Comparison of ENCODE assay signal across 18 cellular contexts in the genomic region with DNA sequence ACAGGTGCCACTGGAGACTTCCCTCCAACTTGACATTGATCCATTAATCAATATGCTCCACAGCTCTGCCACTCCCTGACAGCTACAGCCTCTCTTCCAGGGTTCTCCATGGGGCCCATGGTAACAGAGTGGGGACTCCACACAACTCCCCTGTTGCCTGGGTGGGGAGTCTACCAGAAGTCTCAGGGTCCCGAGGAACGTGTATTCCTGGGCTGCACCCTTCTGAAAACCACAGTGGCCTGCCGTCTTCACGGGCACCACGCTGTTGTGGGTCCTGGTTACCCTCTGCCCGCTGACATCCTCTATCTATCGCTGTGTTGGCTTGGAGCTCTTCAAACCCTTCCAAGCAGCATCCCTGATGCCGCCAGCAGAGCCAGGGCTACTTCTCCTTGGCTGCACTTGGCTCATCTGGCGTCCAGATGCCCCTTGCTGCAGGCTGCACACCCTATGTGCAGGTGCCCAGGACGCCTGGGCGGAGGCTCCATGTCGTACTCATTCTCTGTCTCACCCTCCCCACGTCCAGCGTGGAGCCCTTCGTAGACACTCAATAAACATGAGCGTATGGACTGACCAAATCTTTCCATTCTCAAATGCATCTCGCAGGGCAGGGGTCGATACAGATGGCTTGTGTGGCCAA.
DNase-seq lines count a peak whose midpoint lies in the region; ATAC-seq and TF ChIP-seq lines count a peak whose summit lies in the region.
"Had no signal": no experiment of that assay in that cellular context is flagged by ENCODE, and none has a peak within 500 bp of the region (broad histone marks: within the 10 kb centered on the region; RNA-seq: fewer than 3 reads in every experiment).

No MANE protein-coding gene starts in this region.

- peak; percentile 34 for DNase-seq in right atrium auricular region (ENCODE audit: low spot score)
- no peak for DNase-seq in left ventricle myocardium superior
- no peak for DNase-seq in nephron progenitor cell
- DNase-seq in ascending aorta (ENCODE audit: low spot score in 2 of 2): no peak
- DNase-seq in CD4-positive, alpha-beta memory T cell: no peak
- DNase-seq: ACHN; CD8-positive, alpha-beta memory T cell; GOT3; KG1; NCI-H1092 treated with DMSO at 0.1 percent for 48 hours; NCI-H1694 treated with DMSO at 0.1 percent for 48 hours; NCI-H2171; NCI-H774; Peyer's patch; Right ventricle myocardium superior had no signal

- peaks cover 25% of the 10 kb centered on the region for H3K9me3 Mint-ChIP-seq in nephron progenitor cell
- peaks cover 0 to 10% (median 3%) of the 10 kb centered on the region in 8 donors for H3K9me3 Mint-ChIP-seq in CD4-positive, alpha-beta memory T cell

- H3K4me2 ChIP-seq in OCI-LY1 (ENCODE audit: low read length): peak overlapping the region; percentile 55

- intact Hi-C loops in left ventricle myocardium superior (cut with micrococcal nuclease): no loop called here
- intact Hi-C loops in ascending aorta (cut with DNase I): no loop called here
- intact Hi-C loops in CD4-positive, alpha-beta memory T cell (cut with micrococcal nuclease): no loop called here

- peak overlapping the region; percentile 64 for H3K9ac ChIP-seq in OCI-LY1 (ENCODE audit: low read length)

- H3K36me3 Mint-ChIP-seq in nephron progenitor cell (ENCODE audit: low read depth): no peaks in the 10 kb centered on the region
- H3K36me3 Mint-ChIP-seq in CD4-positive, alpha-beta memory T cell: no peaks in the 10 kb centered on the region

- H3K27me3 ChIP-seq in right atrium auricular region (no peaks in the 10 kb centered on the region), OCI-LY1 (ENCODE audit: insufficient read depth, low read length) (no peaks in the 10 kb centered on the region), ascending aorta (no peaks in the 10 kb centered on the region)
- H3K27me3 ChIP-seq in CD4-positive, alpha-beta memory T cell (ENCODE audit: insufficient read depth, low read length): no peaks in the 10 kb centered on the region
- H3K27me3 ChIP-seq: Peyer's patch had no signal

- peak overlapping the region; percentile 59 for H3K27ac Mint-ChIP-seq in nephron progenitor cell
- no peak overlapping the region for H3K27ac Mint-ChIP-seq in CD4-positive, alpha-beta memory T cell

- no peaks in the 10 kb centered on the region for H3F3A ChIP-seq in OCI-LY1 (ENCODE audit: insufficient read depth, low read length)

- CTCF ChIA-PET in CD4-positive, alpha-beta memory T cell (lab: Charles Lee; ENCODE audit: partially characterized antibody): no interaction called here

- H3K4me1 ChIP-seq in right atrium auricular region (no peaks in the 10 kb centered on the region), OCI-LY1 (ENCODE audit: insufficient read depth, low read length, severe bottlenecking) (peaks cover 66% of the 10 kb centered on the region), ascending aorta (no peaks in the 10 kb centered on the region)
- H3K4me1 ChIP-seq in CD4-positive, alpha-beta memory T cell (ENCODE audit: insufficient read depth, low read length): peaks cover 5% of the 10 kb centered on the region
- H3K4me1 ChIP-seq: Peyer's patch had no signal

- H3K9me3 ChIP-seq in right atrium auricular region (peaks cover 0 to 10% of the 10 kb centered on the region in 2 donors), OCI-LY1 (ENCODE audit: low read length) (peaks cover 9% of the 10 kb centered on the region; the same call in 1 of the 2 replicates), ascending aorta (peaks cover 0 to 4% of the 10 kb centered on the region in 2 donors)
- H3K9me3 ChIP-seq in CD4-positive, alpha-beta memory T cell (ENCODE audit: control insufficient read depth in 1 of 2, low read length in 2 of 2): no peaks in the 10 kb centered on the region
- H3K9me3 ChIP-seq: Peyer's patch had no signal

- H3K4me1 Mint-ChIP-seq in nephron progenitor cell: peaks cover 16% of the 10 kb centered on the region
- peaks cover 3 to 12% (median 6%) of the 10 kb centered on the region in 4 donors for H3K4me1 Mint-ChIP-seq in CD4-positive, alpha-beta memory T cell

- H4K20me1 ChIP-seq in OCI-LY1 (ENCODE audit: insufficient read depth, low read length): no peaks in the 10 kb centered on the region

- no peaks in the 10 kb centered on the region for H3K36me3 ChIP-seq in right atrium auricular region
- H3K36me3 ChIP-seq in OCI-LY1 (ENCODE audit: insufficient read depth, low read length): peaks cover 5% of the 10 kb centered on the region; the same call in 1 of the 2 replicates
- H3K36me3 ChIP-seq in ascending aorta: no peaks in the 10 kb centered on the region
- H3K36me3 ChIP-seq in CD4-positive, alpha-beta memory T cell (ENCODE audit: insufficient read depth, low read length): no peaks in the 10 kb centered on the region
- H3K36me3 ChIP-seq: Peyer's patch had no signal

- no peak overlapping the region for H3K4me3 Mint-ChIP-seq in nephron progenitor cell
- H3K4me3 Mint-ChIP-seq in CD4-positive, alpha-beta memory T cell: peak overlapping the region in 1 of 8 donors; percentile 7
- H3K4me3 Mint-ChIP-seq: CD8-positive, alpha-beta memory T cell had no signal

- H3K27ac ChIP-seq in right atrium auricular region: no peak overlapping the region
- H3K27ac ChIP-seq in OCI-LY1 (ENCODE audit: low read depth, low read length, poor library complexity, severe bottlenecking): peak overlapping the region; percentile 94
- no peak overlapping the region for H3K27ac ChIP-seq in ascending aorta
- H3K27ac ChIP-seq in CD4-positive, alpha-beta memory T cell (ENCODE audit: low read depth, low read length): no peak overlapping the region
- H3K27ac ChIP-seq: HL-60, Peyer's patch had no signal

- peaks cover 34% of the 10 kb centered on the region for H3K27me3 Mint-ChIP-seq in nephron progenitor cell (ENCODE audit: low read depth, poor library complexity)
- peaks cover 6 to 7% of the 10 kb centered on the region in 2 donors for H3K27me3 Mint-ChIP-seq in CD4-positive, alpha-beta memory T cell

- no peaks in the 10 kb centered on the region for H3K9me2 ChIP-seq in OCI-LY1 (ENCODE audit: low read depth, low read length)

- H3K79me2 ChIP-seq in OCI-LY1 (ENCODE audit: insufficient read depth, low read length): no peaks in the 10 kb centered on the region

- no peak for TF ChIP-seq CTCF in right atrium auricular region (IDR thresholded peaks at IDR 0.05)
- TF ChIP-seq CTCF in OCI-LY1 (IDR thresholded peaks at IDR 0.05; ENCODE audit: low read length): no peak
- no peak for TF ChIP-seq CTCF in nephron progenitor cell (IDR thresholded peaks at IDR 0.05)
- TF ChIP-seq CTCF in ascending aorta (IDR thresholded peaks at IDR 0.05): no peak

- POLR2A ChIA-PET in CD4-positive, alpha-beta memory T cell (lab: Charles Lee; ENCODE audit: partially characterized antibody): no interaction called here

- peak overlapping the region; percentile 17; the same call in 1 of the 2 replicates for H2AFZ ChIP-seq in OCI-LY1 (ENCODE audit: low read length)

- H3K4me3 ChIP-seq in right atrium auricular region: no peak overlapping the region
- H3K4me3 ChIP-seq in OCI-LY1 (ENCODE audit: low read depth, low read length, poor library complexity, severe bottlenecking): peak overlapping the region; percentile 7
- no peak overlapping the region for H3K4me3 ChIP-seq in ascending aorta
- no peak overlapping the region for H3K4me3 ChIP-seq in CD4-positive, alpha-beta memory T cell (ENCODE audit: low read length in 2 of 2)
- H3K4me3 ChIP-seq: Peyer's patch had no signal

- ATAC-seq in left ventricle myocardium superior: no peak
- no peak for ATAC-seq in HG03460 (IDR thresholded peaks at IDR 0.05; ENCODE audit: unreplicated experiment)
